ENCODE assay signal across 8 cellular contexts in the genomic region with DNA sequence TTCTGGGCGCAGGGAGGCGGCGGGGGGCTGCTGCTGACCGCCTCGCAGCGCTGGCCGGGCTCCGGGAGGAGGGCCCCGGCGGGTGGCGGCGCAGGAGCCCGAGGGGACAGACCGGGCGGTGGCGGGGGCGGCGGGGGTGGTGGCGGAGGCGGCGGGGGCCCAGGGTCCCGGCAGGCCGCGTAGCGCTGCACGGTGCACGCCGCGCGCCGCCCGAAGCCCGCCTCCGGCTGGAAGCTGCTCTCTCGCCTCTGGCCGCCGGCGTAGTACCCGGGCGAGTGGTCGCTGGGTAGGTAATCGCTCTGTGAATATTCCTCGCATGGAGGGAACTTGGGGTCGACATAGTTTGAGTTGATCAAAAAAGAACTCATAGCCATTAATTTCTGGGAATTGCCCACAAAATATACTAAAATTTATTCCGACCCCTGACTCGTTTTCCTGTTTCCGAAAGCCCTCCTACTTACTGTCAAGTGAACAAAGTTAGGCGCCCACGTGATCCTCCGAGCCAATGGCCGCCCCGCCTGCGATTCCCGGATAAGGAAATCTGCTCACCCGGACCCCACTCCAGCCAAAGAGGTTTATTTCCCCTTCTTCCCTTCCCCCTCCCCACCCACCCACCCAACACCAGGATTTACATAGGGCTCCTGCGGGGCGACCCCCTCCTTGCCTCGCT. TPM values are rescaled to one million over a fixed set of nuclear protein-coding genes. Genes with fewer than 3 reads are reported as not detected.
DNase-seq lines count a peak whose midpoint lies in the region; ATAC-seq and TF ChIP-seq lines count a peak whose summit lies in the region.

A gene (minus strand): TSS at position 405 of the 670 bp plus-strand sequence. CDS start 31 bp downstream, at position 374.

- peak within 1 kb of the TSS; percentile 88 to 95 (median 88) for H3K4me3 Mint-ChIP-seq in CD4-positive, CD25-positive, alpha-beta regulatory T cell
- peak within 1 kb of the TSS; percentile 90 for H3K4me3 Mint-ChIP-seq in activated CD8-positive, alpha-beta T cell treated with anti-CD3 and anti-CD28 coated beads, Interleukin-2, amount 10 ng/mL, durations not matched to agents 7 days and 5 days
- peak within 1 kb of the TSS; percentile 93 for H3K4me3 Mint-ChIP-seq in natural killer cell treated with Interleukin-12 subunit alpha and Interleukin-12 subunit beta and Interleukin-15 and Interleukin-18, amount 100 ng/mL, for 72 hours
- peak within 1 kb of the TSS; percentile 91 for H3K4me3 Mint-ChIP-seq in type B pancreatic cell

- CTCF ChIA-PET in activated CD8-positive, alpha-beta T cell treated with anti-CD3 and anti-CD28 coated beads, Interleukin-2, amount 10 ng/mL, durations not matched to agents 7 days and 5 days (lab: Charles Lee): interaction anchor here (1.1 kb wide), 1 partner anchor 242 kb away, joined by 3 read pairs; no protein-coding TSS in a partner anchor

- peaks cover 56% of the 10 kb centered on the region for H3K27me3 Mint-ChIP-seq in CD4-positive, CD25-positive, alpha-beta regulatory T cell
- peaks cover 38% of the 10 kb centered on the region for H3K27me3 Mint-ChIP-seq in activated CD8-positive, alpha-beta T cell treated with anti-CD3 and anti-CD28 coated beads, Interleukin-2, amount 10 ng/mL, durations not matched to agents 7 days and 5 days (ENCODE audit: low read depth)
- peaks cover 12 to 17% of the 10 kb centered on the region in 2 donors for H3K27me3 Mint-ChIP-seq in natural killer cell treated with Interleukin-12 subunit alpha and Interleukin-12 subunit beta and Interleukin-15 and Interleukin-18, amount 100 ng/mL, for 72 hours
- peaks cover 72% of the 10 kb centered on the region for H3K27me3 Mint-ChIP-seq in type B pancreatic cell

- WGBS in esophagus, 2 donors: 2% methylated on average over 44 to 58 of the region's 58 CpGs

- TF ChIP-seq CTCF in type B pancreatic cell (conservative IDR thresholded peaks at IDR 0.05): no peak

- H3K4me3 ChIP-seq in CD4-positive, CD25-positive, alpha-beta regulatory T cell (ENCODE audit: low read depth, low read length): peak within 1 kb of the TSS; percentile 80
- peak within 1 kb of the TSS; percentile 57 to 62 for H3K4me3 ChIP-seq in esophagus (ENCODE audit: low read depth in 1 of 2, low read length in 2 of 2)

- H3K9me3 ChIP-seq in CD4-positive, CD25-positive, alpha-beta regulatory T cell (ENCODE audit: control insufficient read depth in 2 of 2, low read length in 2 of 2): no peaks in the 10 kb centered on the region
- no peaks in the 10 kb centered on the region for H3K9me3 ChIP-seq in esophagus (ENCODE audit: control insufficient read depth in 2 of 2, insufficient read depth in 1 of 2, low read depth in 1 of 2, low read length in 1 of 2)

- peaks cover 13 to 56% (median 45%) of the 10 kb centered on the region in 4 donors for H3K4me1 Mint-ChIP-seq in CD4-positive, CD25-positive, alpha-beta regulatory T cell
- peaks cover 67% of the 10 kb centered on the region for H3K4me1 Mint-ChIP-seq in activated CD8-positive, alpha-beta T cell treated with anti-CD3 and anti-CD28 coated beads, Interleukin-2, amount 10 ng/mL, durations not matched to agents 7 days and 5 days (ENCODE audit: low read depth)
- H3K4me1 Mint-ChIP-seq in natural killer cell treated with Interleukin-12 subunit alpha and Interleukin-12 subunit beta and Interleukin-15 and Interleukin-18, amount 100 ng/mL, for 72 hours (ENCODE audit: low read depth in 2 of 2): peaks cover 37 to 40% of the 10 kb centered on the region in 2 donors
- peaks cover 39% of the 10 kb centered on the region for H3K4me1 Mint-ChIP-seq in type B pancreatic cell (ENCODE audit: unreplicated experiment)

- POLR2A ChIA-PET in activated CD8-positive, alpha-beta T cell treated with anti-CD3 and anti-CD28 coated beads, Interleukin-2, amount 10 ng/mL, durations not matched to agents 7 days and 5 days (lab: Charles Lee): no interaction called here

- H3K27ac ChIP-seq in CD4-positive, CD25-positive, alpha-beta regulatory T cell (ENCODE audit: insufficient read depth, low read length, poor library complexity, severe bottlenecking): peak within 1 kb of the TSS; percentile 33
- H3K27ac ChIP-seq in esophagus (ENCODE audit: low read depth in 2 of 2, low read length in 1 of 2): peak within 1 kb of the TSS; percentile 92 to 94

- peaks cover 17% of the 10 kb centered on the region for H3K27me3 ChIP-seq in CD4-positive, CD25-positive, alpha-beta regulatory T cell (ENCODE audit: control insufficient read depth, insufficient read depth, low read length)
- H3K27me3 ChIP-seq in esophagus (ENCODE audit: control insufficient read depth in 1 of 2, insufficient read depth in 2 of 2, low read length in 2 of 2): no peaks in the 10 kb centered on the region

- no peaks in the 10 kb centered on the region for H3K36me3 Mint-ChIP-seq in CD4-positive, CD25-positive, alpha-beta regulatory T cell
- H3K36me3 Mint-ChIP-seq in activated CD8-positive, alpha-beta T cell treated with anti-CD3 and anti-CD28 coated beads, Interleukin-2, amount 10 ng/mL, durations not matched to agents 7 days and 5 days (ENCODE audit: low read depth): peaks cover 10% of the 10 kb centered on the region
- no peaks in the 10 kb centered on the region for H3K36me3 Mint-ChIP-seq in natural killer cell treated with Interleukin-12 subunit alpha and Interleukin-12 subunit beta and Interleukin-15 and Interleukin-18, amount 100 ng/mL, for 72 hours
- H3K36me3 Mint-ChIP-seq in type B pancreatic cell: peaks cover 18% of the 10 kb centered on the region

- peak within 1 kb of the TSS in 2 of 3 donors; percentile 72 to 94 for H3K27ac Mint-ChIP-seq in CD4-positive, CD25-positive, alpha-beta regulatory T cell
- peak within 1 kb of the TSS; percentile 79 for H3K27ac Mint-ChIP-seq in activated CD8-positive, alpha-beta T cell treated with anti-CD3 and anti-CD28 coated beads, Interleukin-2, amount 10 ng/mL, durations not matched to agents 7 days and 5 days
- peak within 1 kb of the TSS; percentile 84 to 94 for H3K27ac Mint-ChIP-seq in natural killer cell treated with Interleukin-12 subunit alpha and Interleukin-12 subunit beta and Interleukin-15 and Interleukin-18, amount 100 ng/mL, for 72 hours
- peak within 1 kb of the TSS; percentile 97 for H3K27ac Mint-ChIP-seq in type B pancreatic cell

- peak; percentile 54 to 61 for ATAC-seq in CD4-positive, CD25-positive, alpha-beta regulatory T cell (ENCODE audit: low read depth in 2 of 2)
- peak; percentile 44 for ATAC-seq in GM21619 (IDR thresholded peaks at IDR 0.05; ENCODE audit: unreplicated experiment)
- ATAC-seq in activated CD8-positive, alpha-beta T cell treated with anti-CD3 and anti-CD28 coated beads, Interleukin-2, amount 10 ng/mL, durations not matched to agents 7 days and 5 days: peak; percentile 86
- peak; percentile 85 to 89 for ATAC-seq in natural killer cell treated with Interleukin-12 subunit alpha and Interleukin-12 subunit beta and Interleukin-15 and Interleukin-18, amount 100 ng/mL, for 72 hours

- no peaks in the 10 kb centered on the region for H3K36me3 ChIP-seq in CD4-positive, CD25-positive, alpha-beta regulatory T cell (ENCODE audit: control insufficient read depth, insufficient read depth, low read length)
- H3K36me3 ChIP-seq in esophagus (ENCODE audit: control insufficient read depth in 2 of 2, insufficient read depth in 2 of 2, low read length in 1 of 2): no peaks in the 10 kb centered on the region

- DNase-seq in CD4-positive, CD25-positive, alpha-beta regulatory T cell: peak; percentile 52 to 75 (median 69)
- DNase-seq in NCI-H2227 treated with DMSO at 0.1 percent for 48 hours (lab: John Stamatoyannopoulos, UW) (peak; percentile 65), type B pancreatic cell (ENCODE audit: extremely low spot score, unreplicated experiment) (no peak), DMS53 (lab: John Stamatoyannopoulos, UW) (no peak)
- peak; percentile 83 for DNase-seq in activated CD8-positive, alpha-beta T cell treated with anti-CD3 and anti-CD28 coated beads, Interleukin-2, amount 10 ng/mL, durations not matched to agents 7 days and 5 days
- DNase-seq in natural killer cell treated with Interleukin-12 subunit alpha and Interleukin-12 subunit beta and Interleukin-15 and Interleukin-18, amount 100 ng/mL, for 72 hours (ENCODE audit: low spot score): peak; percentile 87

- H3K9me3 Mint-ChIP-seq in CD4-positive, CD25-positive, alpha-beta regulatory T cell: peaks cover 0 to 2% (median 0%) of the 10 kb centered on the region in 7 donors
- no peaks in the 10 kb centered on the region for H3K9me3 Mint-ChIP-seq in activated CD8-positive, alpha-beta T cell treated with anti-CD3 and anti-CD28 coated beads, Interleukin-2, amount 10 ng/mL, durations not matched to agents 7 days and 5 days (ENCODE audit: insufficient read depth)
- H3K9me3 Mint-ChIP-seq in natural killer cell treated with Interleukin-12 subunit alpha and Interleukin-12 subunit beta and Interleukin-15 and Interleukin-18, amount 100 ng/mL, for 72 hours: no peaks in the 10 kb centered on the region
- no peaks in the 10 kb centered on the region for H3K9me3 Mint-ChIP-seq in type B pancreatic cell

- peaks cover 56% of the 10 kb centered on the region for H3K4me1 ChIP-seq in CD4-positive, CD25-positive, alpha-beta regulatory T cell (ENCODE audit: control insufficient read depth, insufficient read depth, low read length, poor library complexity, severe bottlenecking)
- peaks cover 0 to 3% of the 10 kb centered on the region in 2 donors for H3K4me1 ChIP-seq in esophagus (ENCODE audit: control insufficient read depth in 2 of 2, insufficient read depth in 2 of 2, low read length in 1 of 2)

RNA-seq across cellular contexts. Expression of the gene that starts here (rescaled TPM):
- total RNA-seq in CD4-positive, CD25-positive, alpha-beta regulatory T cell: 2.9 TPM
- polyA plus RNA-seq in CD4-positive, CD25-positive, alpha-beta regulatory T cell: under 1 TPM in 2 of 4 donors, not detected in 2; 0.16 to 0.18 TPM
- 1 to 10 TPM; 5.7 to 6.1 TPM for total RNA-seq in activated CD8-positive, alpha-beta T cell treated with anti-CD3 and anti-CD28 coated beads, Interleukin-2, amount 10 ng/mL, durations not matched to agents 7 days and 5 days
- 1 to 10 TPM; 1.8 to 4.2 TPM for polyA plus RNA-seq in esophagus
- total RNA-seq in natural killer cell treated with Interleukin-12 subunit alpha and Interleukin-12 subunit beta and Interleukin-15 and Interleukin-18, amount 100 ng/mL, for 72 hours: 1 to 10 TPM; 6.9 to 8.2 TPM
- 14.8 and 27.0 TPM in 2 replicates for total RNA-seq in type B pancreatic cell (ENCODE audit: low replicate concordance)

Comparison
In these comparisons a context has a peak if more than half of its experiments do, and no peak if none do; other contexts are left out.
1. DNase-seq: peak in CD4-positive, CD25-positive, alpha-beta regulatory T cell (3 of 3), NCI-H2227 treated with DMSO at 0.1 percent for 48 hours (single experiment), activated CD8-positive, alpha-beta T cell treated with anti-CD3 and anti-CD28 coated beads, Interleukin-2, amount 10 ng/mL, durations not matched to agents 7 days and 5 days (single experiment) and natural killer cell treated with Interleukin-12 subunit alpha and Interleukin-12 subunit beta and Interleukin-15 and Interleukin-18, amount 100 ng/mL, for 72 hours (single experiment); none in type B pancreatic cell (single experiment) and DMS53 (single experiment).
2. Peak in every context shown above with its lines, with median percentiles within 50 percentile points of each other: ATAC-seq, H3K27ac Mint-ChIP-seq and H3K4me3 Mint-ChIP-seq.